ENCODE assay signal across 21 cellular contexts in the genomic region with DNA sequence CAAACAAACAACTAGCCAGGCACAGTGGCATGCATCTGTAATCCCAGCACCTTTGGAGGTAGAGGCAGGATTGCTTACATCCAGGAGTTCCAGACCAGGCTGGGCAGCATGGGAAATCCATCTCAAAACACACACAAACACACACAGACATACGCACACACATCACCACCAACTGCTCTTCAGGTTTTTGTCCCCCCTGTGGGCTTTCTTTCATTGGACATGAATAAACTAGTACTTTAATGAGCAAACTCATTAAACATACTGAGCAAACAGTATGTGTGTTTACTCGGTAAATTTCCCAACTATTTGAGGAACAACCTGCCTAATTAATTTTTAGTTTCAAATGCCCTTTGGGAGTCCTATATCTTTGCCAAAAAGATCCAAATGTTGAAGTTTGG. TPM values are rescaled to one million over a fixed set of nuclear protein-coding genes. Genes with fewer than 3 reads are reported as not detected.
DNase-seq lines count a peak whose midpoint lies in the region; ATAC-seq, FAIRE-seq and TF ChIP-seq lines count a peak whose summit lies in the region.
"Had no signal": no experiment of that assay in that cellular context is flagged by ENCODE, and none has a peak within 500 bp of the region (broad histone marks: within the 10 kb centered on the region; RNA-seq: fewer than 3 reads in every experiment).

No MANE protein-coding gene starts in this region.

- 68% methylated on average over 2 of the region's 2 CpGs for WGBS in K562 (ENCODE audit: insufficient coverage, low coverage, missing lambda C conversion rate)

- H3K4me3 ChIP-seq in K562 = no peak overlapping the region
- H3K4me3 ChIP-seq: gastrocnemius medialis, ovary, PC-9, skin epidermis, upper lobe of left lung had no signal

- no peak for TF ChIP-seq POLR2A in K562 (conservative IDR thresholded peaks at IDR 0.05)

- POLR2A ChIA-PET in activated CD4-positive, alpha-beta T cell treated with anti-CD3 and anti-CD28 coated beads for 36 hours (lab: Charles Lee) = no interaction called here
- POLR2A ChIA-PET in K562 (lab: Yijun Ruan, JAX) = no interaction called here

- FAIRE-seq in K562 (lab: Jason Lieb, UNC) = peak; percentile 48
- FAIRE-seq: astrocyte, TTC549 had no signal

- H3K9me1 ChIP-seq in K562 (ENCODE audit: control insufficient read depth, insufficient read depth, low read length) = no peaks in the 10 kb centered on the region

- no peak for TF ChIP-seq RAD21 in K562 (CRISPR knock-in tag; conservative IDR thresholded peaks at IDR 0.05 in 1 of 2, IDR thresholded peaks at IDR 0.05 in 1 of 2)

- H3K36me3 ChIP-seq in K562 (ENCODE audit: control insufficient read depth, insufficient read depth, low read length) = no peaks in the 10 kb centered on the region
- H3K36me3 ChIP-seq: gastrocnemius medialis, ovary, upper lobe of left lung had no signal

- H3K9me3 ChIP-seq in K562 (replicated peaks; ENCODE audit: control insufficient read depth, insufficient read depth, low read depth, low read length) = no peaks in the 10 kb centered on the region
- H3K9me3 ChIP-seq: gastrocnemius medialis, ovary, SK-N-SH, upper lobe of left lung had no signal

- no TSS peak for BruUV-seq in K562 (replicated peaks; lab: Mats Ljungman, UMichigan)

- no peak for ATAC-seq in activated CD4-positive, alpha-beta T cell treated with anti-CD3 and anti-CD28 coated beads for 36 hours
- ATAC-seq in K562 (no peak), GM18511 (IDR thresholded peaks at IDR 0.05; ENCODE audit: unreplicated experiment) (no peak), HG02763 (IDR thresholded peaks at IDR 0.05; ENCODE audit: unreplicated experiment) (no peak), GM19463 (IDR thresholded peaks at IDR 0.05; ENCODE audit: unreplicated experiment) (no peak)
- ATAC-seq: gastrocnemius medialis, left lobe of liver had no signal

- peaks cover 4 to 12% of the 10 kb centered on the region in 2 experiments; a peak in 4 of 5 replicates for H3K4me1 ChIP-seq in K562 (replicated peaks in 1 of 2; ENCODE audit: control insufficient read depth in 2 of 2, insufficient read depth in 2 of 2, low read length in 2 of 2)
- H3K4me1 ChIP-seq: gastrocnemius medialis had no signal

- peak overlapping the region; percentile 24 for H3K4me3 Mint-ChIP-seq in activated CD4-positive, alpha-beta T cell treated with anti-CD3 and anti-CD28 coated beads for 36 hours
- H3K4me3 Mint-ChIP-seq: IgD-negative memory B cell had no signal

- TF ChIP-seq EP300 in K562 (IDR thresholded peaks at IDR 0.05; ENCODE audit: low read length) = no peak

- no peak overlapping the region for H3K27ac ChIP-seq in K562 (ENCODE audit: extremely low read depth, low read depth, low read length)
- H3K27ac ChIP-seq: gastrocnemius medialis, ovary, PC-9, skin epidermis, upper lobe of left lung had no signal

- intact Hi-C loops in activated CD4-positive, alpha-beta T cell treated with anti-CD3 and anti-CD28 coated beads for 36 hours (cut with DNase I, micrococcal nuclease) = no loop called here
- intact Hi-C loops in K562 (cut with micrococcal nuclease) = no loop called here

- 0 out of 2 replicates have a peak overlapping the region, but pooled peaks have one; percentile 26 for H2AFZ ChIP-seq in K562 (ENCODE audit: low read depth, low read length)
- H2AFZ ChIP-seq: PC-9 had no signal

- H3K4me2 ChIP-seq in K562 (ENCODE audit: insufficient read depth, low read length) = no peak overlapping the region
- H3K4me2 ChIP-seq: PC-9, SK-N-SH had no signal

- H4K20me1 ChIP-seq in K562 (replicated peaks; ENCODE audit: control insufficient read depth, insufficient read depth, low read length) = no peaks in the 10 kb centered on the region

- in situ Hi-C loops in K562 (cut with MboI) = no loop called here

- no peaks in the 10 kb centered on the region for H3K79me2 ChIP-seq in K562 (ENCODE audit: control insufficient read depth, insufficient read depth, low read length)

- no peaks in the 10 kb centered on the region for H3K36me3 Mint-ChIP-seq in activated CD4-positive, alpha-beta T cell treated with anti-CD3 and anti-CD28 coated beads for 36 hours (ENCODE audit: low read depth)

- H3K27ac Mint-ChIP-seq in activated CD4-positive, alpha-beta T cell treated with anti-CD3 and anti-CD28 coated beads for 36 hours = peak overlapping the region; percentile 31

- peaks cover 35% of the 10 kb centered on the region for H3K4me1 Mint-ChIP-seq in activated CD4-positive, alpha-beta T cell treated with anti-CD3 and anti-CD28 coated beads for 36 hours

- CTCF ChIA-PET in activated CD4-positive, alpha-beta T cell treated with anti-CD3 and anti-CD28 coated beads for 36 hours (lab: Charles Lee) = interaction anchor here (1.0 kb wide), 1 partner anchor 11 kb away, joined by 3 read pairs; no protein-coding TSS in a partner anchor
- CTCF ChIA-PET in K562 (lab: Yijun Ruan, JAX; ENCODE audit: low intra/inter-chr PET ratio) = no interaction called here

- H3K27me3 ChIP-seq in K562 (ENCODE audit: control insufficient read depth in 2 of 2, insufficient read depth in 2 of 2, low read length in 2 of 2) = no peaks in the 10 kb centered on the region
- H3K27me3 ChIP-seq: gastrocnemius medialis, ovary, upper lobe of left lung had no signal

- no peaks in the 10 kb centered on the region for H3K9me3 Mint-ChIP-seq in activated CD4-positive, alpha-beta T cell treated with anti-CD3 and anti-CD28 coated beads for 36 hours (ENCODE audit: low read depth)
- H3K9me3 Mint-ChIP-seq: IgD-negative memory B cell had no signal

- no peaks in the 10 kb centered on the region for H3K27me3 Mint-ChIP-seq in activated CD4-positive, alpha-beta T cell treated with anti-CD3 and anti-CD28 coated beads for 36 hours
- H3K27me3 Mint-ChIP-seq: IgD-negative memory B cell had no signal

- no peak for DNase-seq in activated CD4-positive, alpha-beta T cell treated with anti-CD3 and anti-CD28 coated beads for 36 hours
- DNase-seq in activated CD4-positive, alpha-beta T cell treated with anti-CD3 and anti-CD28 coated beads, Interleukin-2, amount 50 U/mL, for 4 hours = no peak
- DNase-seq in NCI-H1105 (lab: John Stamatoyannopoulos, UW) = peak; percentile 74
- peak; percentile 65 for DNase-seq in NCI-H510A (lab: John Stamatoyannopoulos, UW)
- no peak for DNase-seq in K562 (ENCODE audit: extremely low read depth in 1 of 4, low spot score in 3 of 4)
- DNase-seq: ACHN, gastrocnemius medialis, HCEC 1CT, NCI-H2107, ovary, PC-9, SK-N-SH, upper lobe of left lung had no signal

- no peak for TF ChIP-seq CTCF in K562 (IDR thresholded peaks at IDR 0.05 in 2 of 3, conservative IDR thresholded peaks at IDR 0.05 in 1 of 3; ENCODE audit: insufficient read depth in 2 of 3, low read depth in 1 of 3, low read length in 3 of 3)

- no peak overlapping the region for H3K9ac ChIP-seq in K562 (ENCODE audit: insufficient read depth in 1 of 2, low read depth in 2 of 2, low read length in 2 of 2)
- H3K9ac ChIP-seq: SK-N-SH had no signal

TF ChIP-seq in K562, 482 proteins besides CTCF, POLR2A, EP300 and RAD21:
- TF ChIP-seq SNIP1 (IDR thresholded peaks at IDR 0.05; ENCODE audit: low read depth) (no peak), ARID2 (IDR thresholded peaks at IDR 0.05) (no peak), HNRNPL (IDR thresholded peaks at IDR 0.05; ENCODE audit: low read depth, low read length) (no peak), ZC3H11A (IDR thresholded peaks at IDR 0.05; ENCODE audit: low read depth, low read length) (no peak), EHMT2 (IDR thresholded peaks at IDR 0.05) (no peak), NR4A1 (CRISPR knock-in tag; IDR thresholded peaks at IDR 0.05) (no peak), NR4A1 (tag; IDR thresholded peaks at IDR 0.05) (no peak)
- TF ChIP-seq, protein P1, sequence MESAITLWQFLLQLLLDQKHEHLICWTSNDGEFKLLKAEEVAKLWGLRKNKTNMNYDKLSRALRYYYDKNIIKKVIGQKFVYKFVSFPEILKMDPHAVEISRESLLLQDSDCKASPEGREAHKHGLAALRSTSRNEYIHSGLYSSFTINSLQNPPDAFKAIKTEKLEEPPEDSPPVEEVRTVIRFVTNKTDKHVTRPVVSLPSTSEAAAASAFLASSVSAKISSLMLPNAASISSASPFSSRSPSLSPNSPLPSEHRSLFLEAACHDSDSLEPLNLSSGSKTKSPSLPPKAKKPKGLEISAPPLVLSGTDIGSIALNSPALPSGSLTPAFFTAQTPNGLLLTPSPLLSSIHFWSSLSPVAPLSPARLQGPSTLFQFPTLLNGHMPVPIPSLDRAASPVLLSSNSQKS (CRISPR knock-in tag; IDR thresholded peaks at IDR 0.05) = no peak

RNA-seq across cellular contexts. Expression of gene RASSF3, which starts 10.1 kb away (rescaled TPM):
- 10 to 100 TPM; 38.0 to 39.0 TPM for total RNA-seq in activated CD4-positive, alpha-beta T cell treated with anti-CD3 and anti-CD28 coated beads for 36 hours
- total RNA-seq in K562 (2011; cell fraction: chromatin; rRNA removed; ENCODE audit: low replicate concordance) = 7.4 and 11.3 TPM in 2 replicates
- 6.5 and 7.0 TPM in 2 replicates for total RNA-seq in K562 (2011; cell fraction: nucleolus; rRNA removed)
- total RNA-seq in K562 (2011; cell fraction: nucleoplasm; rRNA removed) = 12.8 and 16.6 TPM in 2 replicates
- total RNA-seq in K562 (2014; rRNA removed) (13.4 and 14.0 TPM in 2 replicates), K562 (2014; rRNA removed; fragmentation: Illumina TruSeq; extraction: Trizol) (20.2 and 23.5 TPM in 2 replicates), K562 (2015; rRNA removed; fragmentation: Illumina TruSeq; extraction: Trizol) (20.9 and 22.4 TPM in 2 replicates), K562 (2021) (35.9 and 39.2 TPM in 2 replicates)
- polyA plus RNA-seq in K562 (2011; rRNA removed) (19.9 and 28.7 TPM in 2 replicates), K562 (2014; fragmentation: Illumina TruSeq; extraction: Trizol) (22.6 and 23.4 TPM in 2 replicates), K562 (2014; fragmentation: Nextera tagmentation; extraction: Ambion mirVana) (1 to 10 TPM; 3.7 to 4.3 TPM), K562 (2014; rRNA removed) (18.9 and 19.1 TPM in 2 replicates)
- polyA plus RNA-seq in K562 (2011; cell fraction: cytosol; rRNA removed) = 12.9 and 15.7 TPM in 2 replicates
- 5.6 and 7.4 TPM in 2 replicates for polyA plus RNA-seq in K562 (2011; cell fraction: nucleus; rRNA removed)
- 13.8 and 16.0 TPM in 2 replicates for polyA plus RNA-seq in K562 (2012)
- 31.7 and 36.8 TPM in 2 replicates for polyA minus RNA-seq in K562 (2011; rRNA and poly(A)+ RNA removed)
- polyA minus RNA-seq in K562 (2011; cell fraction: cytosol; rRNA and poly(A)+ RNA removed) = 15.4 and 26.3 TPM in 2 replicates
- 2.8 and 6.1 TPM in 2 replicates for polyA minus RNA-seq in K562 (2011; cell fraction: nucleus; rRNA and poly(A)+ RNA removed)

Comparison
In these comparisons a context has a peak if more than half of its experiments do, and no peak if none do; other contexts are left out.
1. DNase-seq: peak in NCI-H1105 (single experiment) and NCI-H510A (single experiment); none in activated CD4-positive, alpha-beta T cell treated with anti-CD3 and anti-CD28 coated beads for 36 hours (single experiment), activated CD4-positive, alpha-beta T cell treated with anti-CD3 and anti-CD28 coated beads, Interleukin-2, amount 50 U/mL, for 4 hours (0 of 2) and K562 (0 of 4).